In the genomic region with DNA sequence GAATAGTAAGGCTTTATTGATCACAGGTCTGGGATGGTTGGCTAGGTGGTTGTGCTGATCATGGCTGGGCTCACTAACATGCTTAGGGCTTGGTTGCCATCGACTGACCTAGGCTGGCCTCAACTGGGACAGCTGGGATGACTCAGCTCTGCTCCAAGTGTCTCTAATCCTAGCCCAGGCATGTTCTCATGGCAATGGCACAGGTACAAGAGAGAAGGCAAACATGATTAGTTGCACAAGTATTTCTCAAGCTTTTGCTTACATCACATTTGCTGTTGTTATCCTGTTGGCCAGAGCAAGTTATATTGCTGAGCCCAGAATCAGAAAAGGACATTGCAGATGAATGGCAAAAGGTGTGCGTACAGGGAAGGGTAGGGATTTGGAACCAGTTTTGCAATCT, we compare ENCODE assay signal across 15 cellular contexts.
A peak's percentile ranks its signal among the peaks of the same experiment; 100 is the strongest.
DNase-seq lines count a peak whose midpoint lies in the region; TF ChIP-seq lines count a peak whose summit lies in the region.
"Had no signal": no experiment of that assay in that cellular context is flagged by ENCODE, and none has a peak within 500 bp of the region (broad histone marks: within the 10 kb centered on the region; RNA-seq: fewer than 3 reads in every experiment).

No MANE protein-coding gene starts in this region.

- H3K27ac ChIP-seq in hepatocyte (peak overlapping the region; percentile 23), PC-9 (no peak overlapping the region)

- no peaks in the 10 kb centered on the region for H3F3A ChIP-seq in PC-9 (ENCODE audit: insufficient read depth, low read depth)

- H3K79me2 ChIP-seq in hepatocyte (no peaks in the 10 kb centered on the region), PC-9 (ENCODE audit: low read depth) (no peaks in the 10 kb centered on the region)

- DNase-seq in NCI-H82 (lab: John Stamatoyannopoulos, UW) (peak; percentile 46), NCI-H82 treated with DMSO at 0.1 percent for 48 hours (lab: John Stamatoyannopoulos, UW; ENCODE audit: unreplicated experiment) (no peak), amniotic epithelial cell (ENCODE audit: low read depth) (peak; percentile 76), hepatocyte (ENCODE audit: low spot score) (peak; percentile 63), ureter (ENCODE audit: low spot score) (peak; percentile 55), NCI-H1048 (lab: John Stamatoyannopoulos, UW) (no peak), PC-9 (no peak), SK-N-DZ (ENCODE audit: low spot score) (no peak)
- DNase-seq: activated B cell treated with CpG ODN at 0.5 μM for 24 hours; activated effector memory CD4-positive, alpha-beta T cell treated with anti-CD3 and anti-CD28 coated beads, Interleukin-2, amount 50 U/mL, for 16 hours; cortex of kidney; naive thymus-derived CD8-positive, alpha-beta T cell; NCI-H2081 treated with DMSO at 0.1 percent for 48 hours; stimulated activated CD4-positive, alpha-beta T cell treated with anti-CD3 and anti-CD28 coated beads, Interleukin-1b, Interleukin-23, amount 100 ng/mL, for 48 hours; stimulated activated naive CD8-positive, alpha-beta T cell treated with anti-CD3 and anti-CD28 coated beads, Interleukin-15, amount 100 ng/mL, for 72 hours had no signal

- no peaks in the 10 kb centered on the region for H4K20me1 ChIP-seq in hepatocyte (ENCODE audit: insufficient read depth, poor library complexity, severe bottlenecking)
- no peaks in the 10 kb centered on the region for H4K20me1 ChIP-seq in PC-9 (ENCODE audit: insufficient read depth)

- POLR2A ChIA-PET in PC-9 (lab: Charles Lee; ENCODE audit: unreplicated experiment) = no interaction called here

- intact Hi-C loops in PC-9 (cut with micrococcal nuclease; ENCODE audit: unreplicated experiment) = no loop called here

- H3K27me3 ChIP-seq in hepatocyte = no peaks in the 10 kb centered on the region
- peaks cover 56% of the 10 kb centered on the region for H3K27me3 ChIP-seq in PC-9 (ENCODE audit: insufficient read depth, low read depth)

- H3K4me3 ChIP-seq in hepatocyte (no peak overlapping the region), PC-9 (no peak overlapping the region)

- CTCF ChIA-PET in PC-9 (lab: Charles Lee) = no interaction called here

- no TSS peak for BruUV-seq in PC-9 (replicated peaks; lab: Mats Ljungman, UMichigan)

- no peaks in the 10 kb centered on the region for H3K9me2 ChIP-seq in hepatocyte (replicated peaks; ENCODE audit: insufficient read depth)
- H3K9me2 ChIP-seq in PC-9 (ENCODE audit: insufficient read depth) = no peaks in the 10 kb centered on the region

- TF ChIP-seq CTCF in hepatocyte (IDR thresholded peaks at IDR 0.05; ENCODE audit: poor library complexity) (no peak), PC-9 (conservative IDR thresholded peaks at IDR 0.05) (no peak)

- no peak overlapping the region for H2AFZ ChIP-seq in hepatocyte
- no peak overlapping the region for H2AFZ ChIP-seq in PC-9

- WGBS in hepatocyte (ENCODE audit: low lambda C conversion rate, missing lambda C conversion rate) = 70% methylated on average over 2 of the region's 2 CpGs

- H3K36me3 ChIP-seq in hepatocyte (replicated peaks; ENCODE audit: insufficient read depth, low read depth) = no peaks in the 10 kb centered on the region
- H3K36me3 ChIP-seq in PC-9 (ENCODE audit: low read depth) = no peaks in the 10 kb centered on the region

- no peaks in the 10 kb centered on the region for H3K4me1 ChIP-seq in hepatocyte (ENCODE audit: insufficient read depth)
- no peaks in the 10 kb centered on the region for H3K4me1 ChIP-seq in PC-9 (replicated peaks; ENCODE audit: insufficient read depth)

- H3K9me3 ChIP-seq in hepatocyte (ENCODE audit: low read depth) = no peaks in the 10 kb centered on the region
- peaks cover 4% of the 10 kb centered on the region; the same call in 1 of the 2 replicates for H3K9me3 ChIP-seq in PC-9 (ENCODE audit: insufficient read depth, low read depth)

- H3K4me2 ChIP-seq in hepatocyte (no peak overlapping the region), PC-9 (no peak overlapping the region)

Comparison
In these comparisons a context has a peak if more than half of its experiments do, and no peak if none do; other contexts are left out.
1. DNase-seq: peak in NCI-H82 (single experiment), amniotic epithelial cell (single experiment), hepatocyte (single experiment) and ureter (single experiment); none in NCI-H82 treated with DMSO at 0.1 percent for 48 hours (single experiment), NCI-H1048 (single experiment), PC-9 (0 of 2) and SK-N-DZ (single experiment).